8 cellular contexts compared by ENCODE assay signal in genomic region chr1:29033829-29034466, GRCh38.
A peak's percentile ranks its signal among the peaks of the same experiment; 100 is the strongest.
DNase-seq lines count a peak whose midpoint lies in the region; ATAC-seq and TF ChIP-seq lines count a peak whose summit lies in the region.

No MANE protein-coding gene starts in this region.

- peaks cover 4 to 7% of the 10 kb centered on the region in 2 donors for H3K4me1 Mint-ChIP-seq in natural killer cell
- H3K4me1 Mint-ChIP-seq in natural killer cell treated with Interleukin-12 subunit alpha and Interleukin-12 subunit beta and Interleukin-15 and Interleukin-18, amount 100 ng/mL, for 72 hours (ENCODE audit: low read depth in 2 of 2) = no peaks in the 10 kb centered on the region
- peaks cover 2% of the 10 kb centered on the region for H3K4me1 Mint-ChIP-seq in activated CD8-positive, alpha-beta T cell treated with anti-CD3 and anti-CD28 coated beads for 36 hours (ENCODE audit: low read depth)

- H3K36me3 ChIP-seq in smooth muscle cell (ENCODE audit: low read depth) = no peaks in the 10 kb centered on the region

- no peaks in the 10 kb centered on the region for H3K36me3 Mint-ChIP-seq in natural killer cell
- H3K36me3 Mint-ChIP-seq in natural killer cell treated with Interleukin-12 subunit alpha and Interleukin-12 subunit beta and Interleukin-15 and Interleukin-18, amount 100 ng/mL, for 72 hours = no peaks in the 10 kb centered on the region
- H3K36me3 Mint-ChIP-seq in activated CD8-positive, alpha-beta T cell treated with anti-CD3 and anti-CD28 coated beads for 36 hours (ENCODE audit: low read depth) = peaks cover 7% of the 10 kb centered on the region

- ATAC-seq in natural killer cell (peak; percentile 69 to 85 (median 69)), left cardiac atrium (peak; percentile 32 to 44), GM19395 (IDR thresholded peaks at IDR 0.05; ENCODE audit: unreplicated experiment) (no peak)
- ATAC-seq in natural killer cell treated with Interleukin-12 subunit alpha and Interleukin-12 subunit beta and Interleukin-15 and Interleukin-18, amount 100 ng/mL, for 72 hours = no peak
- ATAC-seq in activated CD8-positive, alpha-beta T cell treated with anti-CD3 and anti-CD28 coated beads for 36 hours = peak; percentile 51

- no peaks in the 10 kb centered on the region for H4K20me1 ChIP-seq in smooth muscle cell (ENCODE audit: low read depth)

- H3K9ac ChIP-seq in smooth muscle cell (ENCODE audit: low read depth) = no peak overlapping the region

- no peaks in the 10 kb centered on the region for H3K9me3 ChIP-seq in smooth muscle cell (replicated peaks; ENCODE audit: low read depth)

- peak; percentile 78 for TF ChIP-seq CTCF in natural killer cell (IDR thresholded peaks at IDR 0.05)
- TF ChIP-seq CTCF in activated CD8-positive, alpha-beta T cell treated with anti-CD3 and anti-CD28 coated beads for 36 hours (IDR thresholded peaks at IDR 0.05) = peak; percentile 78
- TF ChIP-seq CTCF in smooth muscle cell (IDR thresholded peaks at IDR 0.05; ENCODE audit: borderline replicate concordance, insufficient read depth, poor library complexity, severe bottlenecking) = peak; percentile 79

- no peaks in the 10 kb centered on the region for H3K4me1 ChIP-seq in smooth muscle cell (ENCODE audit: low read depth)

- WGBS in smooth muscle cell (ENCODE audit: low lambda C conversion rate) = 86% methylated on average over 1 of the region's 1 CpG

- no peak overlapping the region for H3K4me3 Mint-ChIP-seq in natural killer cell
- H3K4me3 Mint-ChIP-seq in natural killer cell treated with Interleukin-12 subunit alpha and Interleukin-12 subunit beta and Interleukin-15 and Interleukin-18, amount 100 ng/mL, for 72 hours = no peak overlapping the region
- H3K4me3 Mint-ChIP-seq in activated CD8-positive, alpha-beta T cell treated with anti-CD3 and anti-CD28 coated beads for 36 hours = no peak overlapping the region

- H3K4me2 ChIP-seq in smooth muscle cell = no peak overlapping the region

- DNase-seq in natural killer cell (no peak), NCI-H1694 treated with DMSO at 0.1 percent for 48 hours (lab: John Stamatoyannopoulos, UW) (peak; percentile 44), left cardiac atrium (no peak), smooth muscle cell (lab: John Stamatoyannopoulos, UW; ENCODE audit: unreplicated experiment) (no peak)
- no peak for DNase-seq in natural killer cell treated with Interleukin-12 subunit alpha and Interleukin-12 subunit beta and Interleukin-15 and Interleukin-18, amount 100 ng/mL, for 72 hours (ENCODE audit: low spot score)
- no peak for DNase-seq in activated CD8-positive, alpha-beta T cell treated with anti-CD3 and anti-CD28 coated beads for 36 hours
- no peak for DNase-seq in stimulated activated CD4-positive, alpha-beta T cell treated with anti-CD3 and anti-CD28 coated beads, Interleukin-2, amount 100 ng/mL, for 48 hours

- H3K27me3 ChIP-seq in smooth muscle cell (ENCODE audit: low read depth) = no peaks in the 10 kb centered on the region

- H3K27ac Mint-ChIP-seq in natural killer cell = peak overlapping the region; percentile 60 to 77
- H3K27ac Mint-ChIP-seq in natural killer cell treated with Interleukin-12 subunit alpha and Interleukin-12 subunit beta and Interleukin-15 and Interleukin-18, amount 100 ng/mL, for 72 hours = no peak overlapping the region
- H3K27ac Mint-ChIP-seq in activated CD8-positive, alpha-beta T cell treated with anti-CD3 and anti-CD28 coated beads for 36 hours = peak overlapping the region; percentile 64

- CTCF ChIA-PET in activated CD8-positive, alpha-beta T cell treated with anti-CD3 and anti-CD28 coated beads for 36 hours (lab: Charles Lee) = interaction anchor here (0.7 to 17.3 kb wide), 38 partner anchors 8 to 1987 kb away, joined by 3 to 465 read pairs (median 4); partner anchors contain the start of gene EPB41

- POLR2A ChIA-PET in activated CD8-positive, alpha-beta T cell treated with anti-CD3 and anti-CD28 coated beads for 36 hours (lab: Charles Lee) = interaction anchor here (0.7 to 1.5 kb wide), 4 partner anchors 71 to 157 kb away, joined by 3 to 4 read pairs (median 3); no protein-coding TSS in a partner anchor

- H3K27me3 Mint-ChIP-seq in natural killer cell (ENCODE audit: low read depth in 2 of 2) = no peaks in the 10 kb centered on the region
- H3K27me3 Mint-ChIP-seq in natural killer cell treated with Interleukin-12 subunit alpha and Interleukin-12 subunit beta and Interleukin-15 and Interleukin-18, amount 100 ng/mL, for 72 hours = no peaks in the 10 kb centered on the region
- H3K27me3 Mint-ChIP-seq in activated CD8-positive, alpha-beta T cell treated with anti-CD3 and anti-CD28 coated beads for 36 hours = no peaks in the 10 kb centered on the region

- no peak overlapping the region for H3K4me3 ChIP-seq in smooth muscle cell

- no peaks in the 10 kb centered on the region for H3K9me3 Mint-ChIP-seq in natural killer cell
- no peaks in the 10 kb centered on the region for H3K9me3 Mint-ChIP-seq in natural killer cell treated with Interleukin-12 subunit alpha and Interleukin-12 subunit beta and Interleukin-15 and Interleukin-18, amount 100 ng/mL, for 72 hours
- no peaks in the 10 kb centered on the region for H3K9me3 Mint-ChIP-seq in activated CD8-positive, alpha-beta T cell treated with anti-CD3 and anti-CD28 coated beads for 36 hours

- H3K27ac ChIP-seq in smooth muscle cell (ENCODE audit: low read depth) = no peak overlapping the region

- intact Hi-C loops in natural killer cell (cut with micrococcal nuclease) = loop anchor here (1.0 to 5.0 kb wide), 3 partner anchors 152 to 247 kb away; no protein-coding TSS in a partner anchor
- intact Hi-C loops in activated CD8-positive, alpha-beta T cell treated with anti-CD3 and anti-CD28 coated beads for 36 hours (cut with micrococcal nuclease) = loop anchor here (2.0 kb wide), 1 partner anchor 151 kb away; no protein-coding TSS in a partner anchor
- intact Hi-C loops in left cardiac atrium (cut with DNase I) = loop anchor here (2.0 to 10.0 kb wide), 3 partner anchors 151 to 249 kb away; no protein-coding TSS in a partner anchor

- H3F3A ChIP-seq in smooth muscle cell (ENCODE audit: low read depth) = no peaks in the 10 kb centered on the region

- no peaks in the 10 kb centered on the region for H3K79me2 ChIP-seq in smooth muscle cell (ENCODE audit: low read depth)

- H2AFZ ChIP-seq in smooth muscle cell (ENCODE audit: low read depth) = no peak overlapping the region

Comparison
In these comparisons a context has a peak if more than half of its experiments do, and no peak if none do; other contexts are left out.
1. ATAC-seq: peak in natural killer cell (3 of 3), activated CD8-positive, alpha-beta T cell treated with anti-CD3 and anti-CD28 coated beads for 36 hours (single experiment) and left cardiac atrium (2 of 2); none in natural killer cell treated with Interleukin-12 subunit alpha and Interleukin-12 subunit beta and Interleukin-15 and Interleukin-18, amount 100 ng/mL, for 72 hours (0 of 2) and GM19395 (single experiment).
2. H3K27ac Mint-ChIP-seq: peak in natural killer cell (2 of 2) and activated CD8-positive, alpha-beta T cell treated with anti-CD3 and anti-CD28 coated beads for 36 hours (single experiment); none in natural killer cell treated with Interleukin-12 subunit alpha and Interleukin-12 subunit beta and Interleukin-15 and Interleukin-18, amount 100 ng/mL, for 72 hours (0 of 2).
3. Peak in every context shown above with its lines, with median percentiles within 50 percentile points of each other: CTCF ChIP-seq.